In genomic region chr6:36777806-36778205, GRCh38 we compare ENCODE assay signal across 24 cellular contexts.
DNase-seq lines count a peak whose midpoint lies in the region; ATAC-seq lines count a peak whose summit lies in the region.
"Had no signal": no experiment of that assay in that cellular context is flagged by ENCODE, and none has a peak within 500 bp of the region (broad histone marks: within the 10 kb centered on the region; RNA-seq: fewer than 3 reads in every experiment).

No MANE protein-coding gene starts in this region.

- peaks cover 15% of the 10 kb centered on the region for H3K4me1 ChIP-seq in HUES64 (ENCODE audit: insufficient read depth, low read length)
- H3K4me1 ChIP-seq: prostate gland, uterus had no signal

- H3K27ac Mint-ChIP-seq in activated naive CD8-positive, alpha-beta T cell treated with anti-CD3 and anti-CD28 coated beads, Interleukin-2, amount 50 U/mL, for 24 hours: no peak overlapping the region
- no peak overlapping the region for H3K27ac Mint-ChIP-seq in stimulated activated memory B cell treated with anti-CD40 and anti-IgM and Interleukin-4, amounts not matched to agents 10 μg/mL and 1 μg/mL and 100 μg/mL, for 72 hours
- H3K27ac Mint-ChIP-seq: memory B cell had no signal

- no peak overlapping the region for H3K9ac ChIP-seq in HUES64 (ENCODE audit: low read depth, low read length)
- H3K9ac ChIP-seq: SK-N-SH had no signal

- no peak overlapping the region for H3K4me3 Mint-ChIP-seq in activated naive CD8-positive, alpha-beta T cell treated with anti-CD3 and anti-CD28 coated beads, Interleukin-2, amount 50 U/mL, for 24 hours
- H3K4me3 Mint-ChIP-seq in stimulated activated memory B cell treated with anti-CD40 and anti-IgM and Interleukin-4, amounts not matched to agents 10 μg/mL and 1 μg/mL and 100 μg/mL, for 72 hours: no peak overlapping the region
- H3K4me3 Mint-ChIP-seq: memory B cell had no signal

- H3K27me3 Mint-ChIP-seq in activated naive CD8-positive, alpha-beta T cell treated with anti-CD3 and anti-CD28 coated beads, Interleukin-2, amount 50 U/mL, for 24 hours: peaks cover 3% of the 10 kb centered on the region
- peaks cover 44% of the 10 kb centered on the region for H3K27me3 Mint-ChIP-seq in stimulated activated memory B cell treated with anti-CD40 and anti-IgM and Interleukin-4, amounts not matched to agents 10 μg/mL and 1 μg/mL and 100 μg/mL, for 72 hours

- no peak overlapping the region for H3K27ac ChIP-seq in HUES64 (ENCODE audit: low read depth, low read length)
- H3K27ac ChIP-seq: heart right ventricle, prostate gland, uterus had no signal

- DNase-seq in GDM1 (lab: John Stamatoyannopoulos, UW) (peak; percentile 15), OCI-M1 (lab: John Stamatoyannopoulos, UW) (peak; percentile 55), left kidney (ENCODE audit: low read depth, low spot score) (peak; percentile 57), Right ventricle myocardium inferior (ENCODE audit: missing footprints) (no peak)
- no peak for DNase-seq in activated naive CD8-positive, alpha-beta T cell treated with anti-CD3 and anti-CD28 coated beads, Interleukin-2, amount 50 U/mL, for 24 hours
- DNase-seq: activated CD4-positive, alpha-beta T cell treated with anti-CD3 and anti-CD28 coated beads, Interleukin-2, amount 50 U/mL, for 1 hour; activated gamma-delta T cell treated with Interleukin-2 at 50 U/mL for 16 hours; amygdala; central memory CD4-positive, alpha-beta T cell; effector CD4-positive, alpha-beta T cell; heart right ventricle; kidney; naive B cell; NCI-H1694 treated with DMSO at 0.1 percent for 48 hours; NCI-H510A; SK-N-SH; small intestine; stimulated activated CD4-positive, alpha-beta T cell treated with anti-CD3 and anti-CD28 coated beads, Interleukin-4, amount 100 ng/mL, for 4 hours; substantia nigra; uterus had no signal

- no peaks in the 10 kb centered on the region for H3K9me3 Mint-ChIP-seq in activated naive CD8-positive, alpha-beta T cell treated with anti-CD3 and anti-CD28 coated beads, Interleukin-2, amount 50 U/mL, for 24 hours
- H3K9me3 Mint-ChIP-seq in stimulated activated memory B cell treated with anti-CD40 and anti-IgM and Interleukin-4, amounts not matched to agents 10 μg/mL and 1 μg/mL and 100 μg/mL, for 72 hours: no peaks in the 10 kb centered on the region
- H3K9me3 Mint-ChIP-seq: memory B cell had no signal

- H3K9me3 ChIP-seq in HUES64 (ENCODE audit: insufficient read depth, low read depth, low read length): no peaks in the 10 kb centered on the region
- H3K9me3 ChIP-seq: heart right ventricle, prostate gland, SK-N-SH, uterus had no signal

- ATAC-seq in activated naive CD8-positive, alpha-beta T cell treated with anti-CD3 and anti-CD28 coated beads, Interleukin-2, amount 50 U/mL, for 24 hours: no peak
- ATAC-seq in Right ventricle myocardium inferior: no peak
- no peak for ATAC-seq in stimulated activated memory B cell treated with anti-CD40 and anti-IgM and Interleukin-4, amounts not matched to agents 10 μg/mL and 1 μg/mL and 100 μg/mL, for 72 hours
- ATAC-seq: heart right ventricle had no signal

- no peaks in the 10 kb centered on the region for H3K36me3 ChIP-seq in HUES64 (ENCODE audit: insufficient read depth, low read length)
- H3K36me3 ChIP-seq: prostate gland, uterus had no signal

- H3K4me3 ChIP-seq in HUES64 (ENCODE audit: low read length): peak overlapping the region; percentile 31
- H3K4me3 ChIP-seq: heart right ventricle, prostate gland, uterus had no signal

- H3K27me3 ChIP-seq in HUES64 (ENCODE audit: insufficient read depth, low read length): peaks cover 7% of the 10 kb centered on the region; the same call in 1 of the 2 replicates
- H3K27me3 ChIP-seq: heart right ventricle, uterus had no signal

- peaks cover 8% of the 10 kb centered on the region for H3K4me1 Mint-ChIP-seq in activated naive CD8-positive, alpha-beta T cell treated with anti-CD3 and anti-CD28 coated beads, Interleukin-2, amount 50 U/mL, for 24 hours
- peaks cover 29% of the 10 kb centered on the region for H3K4me1 Mint-ChIP-seq in stimulated activated memory B cell treated with anti-CD40 and anti-IgM and Interleukin-4, amounts not matched to agents 10 μg/mL and 1 μg/mL and 100 μg/mL, for 72 hours

- intact Hi-C loops in Right ventricle myocardium inferior (cut with DNase I): no loop called here

- H3K36me3 Mint-ChIP-seq in activated naive CD8-positive, alpha-beta T cell treated with anti-CD3 and anti-CD28 coated beads, Interleukin-2, amount 50 U/mL, for 24 hours (ENCODE audit: low read depth): no peaks in the 10 kb centered on the region
- H3K36me3 Mint-ChIP-seq in stimulated activated memory B cell treated with anti-CD40 and anti-IgM and Interleukin-4, amounts not matched to agents 10 μg/mL and 1 μg/mL and 100 μg/mL, for 72 hours: no peaks in the 10 kb centered on the region
- H3K36me3 Mint-ChIP-seq: memory B cell, naive B cell had no signal

- 22% methylated on average over 5 of the region's 5 CpGs for whole genome bisulfite sequencing in HUES64

Comparison
In these comparisons a context has a peak if more than half of its experiments do, and no peak if none do; other contexts are left out.
1. DNase-seq: peak in GDM1 (single experiment), OCI-M1 (single experiment) and left kidney (single experiment); none in activated naive CD8-positive, alpha-beta T cell treated with anti-CD3 and anti-CD28 coated beads, Interleukin-2, amount 50 U/mL, for 24 hours (single experiment) and Right ventricle myocardium inferior (single experiment).